In genomic region chr9:76403352-76403751, GRCh38 we compare ENCODE assay signal across 8 cellular contexts. TPM values are rescaled to one million over a fixed set of nuclear protein-coding genes. Genes with fewer than 3 reads are reported as not detected.
DNase-seq lines count a peak whose midpoint lies in the region; ATAC-seq, FAIRE-seq and TF ChIP-seq lines count a peak whose summit lies in the region.

No MANE protein-coding gene starts in this region.

- peak; percentile 38 to 45; a peak in 3 of 4 replicates for TF ChIP-seq RAD21 in K562 (CRISPR knock-in tag; conservative IDR thresholded peaks at IDR 0.05 in 1 of 2, IDR thresholded peaks at IDR 0.05 in 1 of 2)

- H3K27ac ChIP-seq in K562 (ENCODE audit: extremely low read depth, low read depth, low read length): no peak overlapping the region
- H3K27ac ChIP-seq in keratinocyte (ENCODE audit: control insufficient read depth, insufficient read depth, low read length): no peak overlapping the region
- peak overlapping the region; percentile 8 to 70 (median 21) for H3K27ac ChIP-seq in stomach

- no peaks in the 10 kb centered on the region for H4K20me1 ChIP-seq in K562 (replicated peaks; ENCODE audit: control insufficient read depth, insufficient read depth, low read length)
- no peaks in the 10 kb centered on the region for H4K20me1 ChIP-seq in keratinocyte (ENCODE audit: control insufficient read depth, extremely low read depth, insufficient read depth, low read length)

- H3K4me1 ChIP-seq in K562 (replicated peaks in 1 of 2; ENCODE audit: control insufficient read depth in 2 of 2, insufficient read depth in 2 of 2, low read length in 2 of 2) (0 out of 5 replicates have a peak, but pooled peaks cover 0 to 3% of the 10 kb centered on the region in 2 experiments), keratinocyte (ENCODE audit: control insufficient read depth, extremely low read depth, insufficient read depth, low read length) (peaks cover 10% of the 10 kb centered on the region), stomach (peaks cover 0 to 13% (median 5%) of the 10 kb centered on the region in 4 donors)

- intact Hi-C loops in K562 (cut with micrococcal nuclease): loop anchor here (10.0 kb wide), 1 partner anchor 51 kb away; the partner anchor contains the start of gene GCNT1
- intact Hi-C loops in stomach (cut with DNase I; ENCODE audit: low total_unique reads): no loop called here

- H3K4me3 ChIP-seq in K562 (no peak overlapping the region), keratinocyte (ENCODE audit: control insufficient read depth in 2 of 3, extremely low read depth in 1 of 3, insufficient read depth in 2 of 3, low read depth in 1 of 3, low read length in 3 of 3) (peak overlapping the region in 1 of 3 experiments; percentile 32), stomach (no peak overlapping the region)

- POLR2A ChIA-PET in K562 (lab: Yijun Ruan, JAX): no interaction called here

- DNase-seq in DMS153 (lab: John Stamatoyannopoulos, UW): peak; percentile 6
- DNase-seq in NCI-H69 (lab: John Stamatoyannopoulos, UW): peak; percentile 72
- DNase-seq in K562 (ENCODE audit: extremely low read depth in 1 of 4, low spot score in 3 of 4): peak in 2 of 4 experiments; percentile 9 to 11
- DNase-seq in keratinocyte (ENCODE audit: low read depth, low spot score): no peak
- DNase-seq in stomach: no peak
- DNase-seq in NCI-H187 treated with DMSO at 0.1 percent for 48 hours (lab: John Stamatoyannopoulos, UW): no peak

- BruUV-seq in K562 (replicated peaks; lab: Mats Ljungman, UMichigan): no TSS peak

- H3K9me3 ChIP-seq in K562 (replicated peaks; ENCODE audit: control insufficient read depth, insufficient read depth, low read depth, low read length) (no peaks in the 10 kb centered on the region), keratinocyte (ENCODE audit: control insufficient read depth, low read depth, low read length) (no peaks in the 10 kb centered on the region), stomach (no peaks in the 10 kb centered on the region)

- FAIRE-seq in K562 (lab: Jason Lieb, UNC) (peak; percentile 59), keratinocyte (lab: Jason Lieb, UNC) (peak; percentile 78)

- H2AFZ ChIP-seq in K562 (ENCODE audit: low read depth, low read length): peak overlapping the region; percentile 85; the same call in 1 of the 2 replicates
- H2AFZ ChIP-seq in keratinocyte (ENCODE audit: control insufficient read depth, low read length): peak overlapping the region; percentile 92

- ATAC-seq in GM18909 (IDR thresholded peaks at IDR 0.05; ENCODE audit: poor library complexity, unreplicated experiment): peak; percentile 91
- peak; percentile 86 for ATAC-seq in HG03064 (IDR thresholded peaks at IDR 0.05; ENCODE audit: low read depth, unreplicated experiment)
- ATAC-seq in K562: peak; percentile 64

- no peaks in the 10 kb centered on the region for H3K9me1 ChIP-seq in K562 (ENCODE audit: control insufficient read depth, insufficient read depth, low read length)
- no peaks in the 10 kb centered on the region for H3K9me1 ChIP-seq in keratinocyte (ENCODE audit: control insufficient read depth, extremely low read depth, insufficient read depth, low read length)

- H3K9ac ChIP-seq in K562 (ENCODE audit: insufficient read depth in 1 of 2, low read depth in 2 of 2, low read length in 2 of 2): no peak overlapping the region
- no peak overlapping the region for H3K9ac ChIP-seq in keratinocyte (ENCODE audit: control insufficient read depth, extremely low read depth, insufficient read depth, low read length)

- TF ChIP-seq CTCF in K562 (IDR thresholded peaks at IDR 0.05 in 2 of 3, conservative IDR thresholded peaks at IDR 0.05 in 1 of 3; ENCODE audit: insufficient read depth in 2 of 3, low read depth in 1 of 3, low read length in 3 of 3) (peak; percentile 29 to 64 (median 55); a peak in 3 of 6 replicates), keratinocyte (optimal IDR thresholded peaks at IDR 0.05 in 1 of 3, IDR thresholded peaks at IDR 0.05 in 1 of 3, conservative IDR thresholded peaks at IDR 0.05 in 1 of 3; ENCODE audit: extremely low read depth in 1 of 3, insufficient read depth in 2 of 3, low read length in 3 of 3) (peak in 2 of 3 experiments; percentile 39 to 54), stomach (IDR thresholded peaks at IDR 0.05) (peak in 5 of 7 experiments; percentile 54 to 91 (median 60))

- 0% methylated on average over 2 of the region's 2 CpGs for WGBS in K562 (ENCODE audit: insufficient coverage, low coverage, missing lambda C conversion rate)
- 0 to 3% (median 1%) methylated on average over 2 of the region's 2 CpGs for WGBS in stomach, 5 donors

- H3K79me2 ChIP-seq in K562 (ENCODE audit: control insufficient read depth, insufficient read depth, low read length): no peaks in the 10 kb centered on the region
- H3K79me2 ChIP-seq in keratinocyte (ENCODE audit: control insufficient read depth, insufficient read depth, low read length): no peaks in the 10 kb centered on the region

- TF ChIP-seq EP300 in K562 (IDR thresholded peaks at IDR 0.05; ENCODE audit: low read length): no peak
- no peak for TF ChIP-seq EP300 in stomach (IDR thresholded peaks at IDR 0.05)

- TF ChIP-seq POLR2A in K562 (conservative IDR thresholded peaks at IDR 0.05) (no peak), stomach (IDR thresholded peaks at IDR 0.05) (no peak)

- CTCF ChIA-PET in K562 (lab: Yijun Ruan, JAX; ENCODE audit: low intra/inter-chr PET ratio): interaction anchor here (2.4 kb wide), 1 partner anchor 301 kb away, joined by 13 read pairs; no protein-coding TSS in a partner anchor

- peak overlapping the region; percentile 33; the same call in 1 of the 2 replicates for H3K4me2 ChIP-seq in K562 (ENCODE audit: insufficient read depth, low read length)
- peak overlapping the region; percentile 73 for H3K4me2 ChIP-seq in keratinocyte (ENCODE audit: control insufficient read depth, extremely low read depth, insufficient read depth, low read depth, low read length)

- H3K27me3 ChIP-seq in K562 (ENCODE audit: control insufficient read depth in 2 of 2, insufficient read depth in 2 of 2, low read length in 2 of 2): no peaks in the 10 kb centered on the region
- no peaks in the 10 kb centered on the region for H3K27me3 ChIP-seq in keratinocyte (ENCODE audit: control insufficient read depth, extremely low read depth, insufficient read depth, low read length)
- no peaks in the 10 kb centered on the region for H3K27me3 ChIP-seq in stomach

- dilution Hi-C loops in keratinocyte (cut with MboI; ENCODE audit: extremely low pct_ligation_motif_present, low sequenced_read_pairs): no loop called here

- H3K36me3 ChIP-seq in K562 (ENCODE audit: control insufficient read depth, insufficient read depth, low read length): no peaks in the 10 kb centered on the region
- H3K36me3 ChIP-seq in keratinocyte (ENCODE audit: control insufficient read depth in 2 of 2, extremely low read depth in 1 of 2, insufficient read depth in 2 of 2, low read length in 2 of 2): no peaks in the 10 kb centered on the region
- no peaks in the 10 kb centered on the region for H3K36me3 ChIP-seq in stomach

- in situ Hi-C loops in K562 (cut with MboI): no loop called here

RNA-seq across cellular contexts. Expression of gene RFK, which starts 9.1 kb away (rescaled TPM):
- total RNA-seq in K562 (2011; cell fraction: chromatin; rRNA removed; ENCODE audit: low replicate concordance): 3.3 and 9.3 TPM in 2 replicates
- total RNA-seq in K562 (2011; cell fraction: nucleolus; rRNA removed): 3.6 and 4.0 TPM in 2 replicates
- 8.3 and 10.5 TPM in 2 replicates for total RNA-seq in K562 (2011; cell fraction: nucleoplasm; rRNA removed)
- total RNA-seq in K562 (2014; rRNA removed) (12.4 and 16.4 TPM in 2 replicates), K562 (2014; rRNA removed; fragmentation: Illumina TruSeq; extraction: Trizol) (26.5 and 27.2 TPM in 2 replicates), K562 (2015; rRNA removed; fragmentation: Illumina TruSeq; extraction: Trizol) (19.0 and 22.2 TPM in 2 replicates), K562 (2021) (14.8 and 20.1 TPM in 2 replicates), stomach (10 to 100 TPM in 3 of 5 donors, 1 to 10 TPM in 2; 3.8 to 36.7 (median 26.8) TPM)
- polyA plus RNA-seq in K562 (2011; rRNA removed) (49.3 and 51.1 TPM in 2 replicates), K562 (2014; fragmentation: Illumina TruSeq; extraction: Trizol) (23.1 and 28.1 TPM in 2 replicates), K562 (2014; fragmentation: Nextera tagmentation; extraction: Ambion mirVana) (1 to 10 TPM; 3.8 to 7.0 TPM), K562 (2014; rRNA removed) (12.9 and 17.3 TPM in 2 replicates), keratinocyte (13.5 to 30.1 TPM (median 16.4 TPM) in 3 replicates), stomach (10 to 100 TPM; 10.2 to 57.7 (median 29.5) TPM)
- 15.3 and 17.2 TPM in 2 replicates for polyA plus RNA-seq in K562 (2011; cell fraction: cytosol; rRNA removed)
- 2.8 and 6.1 TPM in 2 replicates for polyA plus RNA-seq in K562 (2011; cell fraction: nucleus; rRNA removed)
- polyA plus RNA-seq in K562 (2012): 17.4 and 25.5 TPM in 2 replicates
- polyA minus RNA-seq in K562 (2011; rRNA and poly(A)+ RNA removed): 24.4 and 47.3 TPM in 2 replicates
- polyA minus RNA-seq in K562 (2011; cell fraction: cytosol; rRNA and poly(A)+ RNA removed): 11.2 and 16.2 TPM in 2 replicates
- polyA minus RNA-seq in K562 (2011; cell fraction: nucleus; rRNA and poly(A)+ RNA removed): 3.2 and 8.6 TPM in 2 replicates
- polyA plus RNA-seq in keratinocyte (2011; ENCODE audit: low read depth): 7.9 TPM
- 14.5 and 29.8 TPM in 2 replicates for polyA plus RNA-seq in keratinocyte (2011; cell fraction: cytosol; rRNA removed)
- polyA plus RNA-seq in keratinocyte (2011; cell fraction: nucleus; rRNA removed): 5.2 and 10.4 TPM in 2 replicates
- polyA plus RNA-seq in keratinocyte (2012; ENCODE audit: low replicate concordance): 13.8 and 16.3 TPM in 2 replicates
- 1.1 to 20.6 TPM (median 6.3 TPM) in 3 replicates for polyA minus RNA-seq in keratinocyte
- 15.3 TPM for polyA minus RNA-seq in keratinocyte (2011; cell fraction: cytosol; rRNA and poly(A)+ RNA removed)
- 4.9 and 5.2 TPM in 2 replicates for polyA minus RNA-seq in keratinocyte (2011; cell fraction: nucleus; rRNA and poly(A)+ RNA removed)

RNA-seq across cellular contexts. Expression of gene GCNT1, which starts 55.6 kb away (rescaled TPM):
- 0.12 and 0.67 TPM in 2 replicates for total RNA-seq in K562 (2011; cell fraction: chromatin; rRNA removed; ENCODE audit: low replicate concordance)
- total RNA-seq in K562 (2011; cell fraction: nucleolus; rRNA removed): not detected in 2 replicates
- 0.07 TPM in 1 of 2 replicates, not detected in the other for total RNA-seq in K562 (2011; cell fraction: nucleoplasm; rRNA removed)
- total RNA-seq in K562 (2014; rRNA removed) (0.04 and 0.05 TPM in 2 replicates), K562 (2014; rRNA removed; fragmentation: Illumina TruSeq; extraction: Trizol) (0.18 and 0.26 TPM in 2 replicates), K562 (2015; rRNA removed; fragmentation: Illumina TruSeq; extraction: Trizol) (0.11 TPM in 2 replicates), K562 (2021) (0.11 and 0.42 TPM in 2 replicates), stomach (100 to 1,000 TPM in 2 of 5 donors, 10 to 100 TPM in 2, 1 to 10 TPM in 1; 7.0 to 136 (median 18.7) TPM)
- polyA plus RNA-seq in K562 (2011; rRNA removed) (0.07 and 0.71 TPM in 2 replicates), K562 (2014; fragmentation: Illumina TruSeq; extraction: Trizol) (0.06 and 0.10 TPM in 2 replicates), K562 (2014; fragmentation: Nextera tagmentation; extraction: Ambion mirVana) (under 1 TPM; 0.01 to 0.07 TPM), K562 (2014; rRNA removed) (0.04 and 0.07 TPM in 2 replicates), keratinocyte (6.4 to 9.4 TPM (median 7.5 TPM) in 3 replicates), stomach (10 to 100 TPM in 1 of 3 donors, 1 to 10 TPM in 2; 3.1 to 10.1 (median 5.4) TPM)
- 0.06 and 0.27 TPM in 2 replicates for polyA plus RNA-seq in K562 (2011; cell fraction: cytosol; rRNA removed)
- 0.15 and 0.43 TPM in 2 replicates for polyA plus RNA-seq in K562 (2011; cell fraction: nucleus; rRNA removed)
- 0.62 and 0.65 TPM in 2 replicates for polyA plus RNA-seq in K562 (2012)
- 0.54 and 1.2 TPM in 2 replicates for polyA minus RNA-seq in K562 (2011; rRNA and poly(A)+ RNA removed)
- 0.10 TPM in 1 of 2 replicates, not detected in the other for polyA minus RNA-seq in K562 (2011; cell fraction: cytosol; rRNA and poly(A)+ RNA removed)
- polyA minus RNA-seq in K562 (2011; cell fraction: nucleus; rRNA and poly(A)+ RNA removed): 0.22 TPM in 1 of 2 replicates, not detected in the other
- polyA plus RNA-seq in keratinocyte (2011; ENCODE audit: low read depth): 0.59 TPM
- polyA plus RNA-seq in keratinocyte (2011; cell fraction: cytosol; rRNA removed): 4.9 and 7.5 TPM in 2 replicates
- 19.9 and 21.3 TPM in 2 replicates for polyA plus RNA-seq in keratinocyte (2011; cell fraction: nucleus; rRNA removed)
- polyA plus RNA-seq in keratinocyte (2012; ENCODE audit: low replicate concordance): 0.75 and 6.6 TPM in 2 replicates
- polyA minus RNA-seq in keratinocyte: 8.3 to 14.6 TPM (median 8.5 TPM) in 3 replicates
- 5.4 TPM for polyA minus RNA-seq in keratinocyte (2011; cell fraction: cytosol; rRNA and poly(A)+ RNA removed)
- 6.0 and 22.3 TPM in 2 replicates for polyA minus RNA-seq in keratinocyte (2011; cell fraction: nucleus; rRNA and poly(A)+ RNA removed)

Comparison
In these comparisons a context has a peak if more than half of its experiments do, and no peak if none do; other contexts are left out.
1. DNase-seq: peak in DMS153 (single experiment) and NCI-H69 (single experiment); none in keratinocyte (single experiment), stomach (single experiment) and NCI-H187 treated with DMSO at 0.1 percent for 48 hours (single experiment).
2. H3K27ac ChIP-seq: peak in stomach (5 of 5); none in K562 (single experiment) and keratinocyte (single experiment).
3. Peak in every context shown above with its lines, with median percentiles within 50 percentile points of each other: ATAC-seq and CTCF ChIP-seq.